Comparison of ENCODE assay signal across 27 cellular contexts in the genomic region with DNA sequence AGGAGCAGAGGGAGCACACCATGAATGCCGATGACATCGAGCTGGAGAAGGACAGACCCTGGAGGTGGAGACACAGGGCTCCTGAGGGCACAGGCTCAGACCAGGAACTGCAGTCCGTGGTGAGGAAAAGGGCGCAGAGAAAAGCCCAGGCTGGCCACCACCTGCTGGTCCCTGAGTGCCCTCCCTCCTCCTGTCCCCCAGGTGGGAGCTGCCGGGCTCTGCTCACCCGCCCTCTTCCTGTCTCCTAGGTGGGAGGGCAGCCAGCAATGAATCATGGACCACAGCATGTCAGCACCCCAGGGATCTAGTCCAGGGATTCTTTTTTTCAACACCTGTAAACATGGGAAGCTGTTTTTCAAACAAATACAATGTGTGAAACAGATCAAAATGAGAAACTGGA.
"Had no signal": no experiment of that assay in that cellular context is flagged by ENCODE, and none has a peak within 500 bp of the region (broad histone marks: within the 10 kb centered on the region; RNA-seq: fewer than 3 reads in every experiment).

No MANE protein-coding gene starts in this region.

- DNase-seq: effector CD8-positive, alpha-beta T cell; endodermal cell; foreskin fibroblast; gastrocnemius medialis; heart left ventricle; left cardiac atrium; mesendoderm; midbrain; naive thymus-derived CD8-positive, alpha-beta T cell; nephron progenitor cell; nucleus accumbens; stimulated activated CD4-positive, alpha-beta T cell treated with anti-CD3 and anti-CD28 coated beads, Interleukin-12 subunit alpha, Interleukin-12 subunit beta, amount 100 ng/mL, for 4 hours; stimulated activated CD4-positive, alpha-beta T cell treated with anti-CD3 and anti-CD28 coated beads, Interleukin-1b, Interleukin-23, amount 100 ng/mL, for 48 hours; stimulated activated CD4-positive, alpha-beta T cell treated with anti-CD3 and anti-CD28 coated beads, Interleukin-4, amount 100 ng/mL, for 1 hour; stimulated activated CD8-positive, alpha-beta memory T cell treated with anti-CD3 and anti-CD28 coated beads, Interleukin-4, amount 100 ng/mL, for 48 hours; stimulated activated naive CD4-positive, alpha-beta T cell treated with Interleukin-2 at 50 U/mL for 16 hours; stomach; thyroid gland; trophoblast cell had no signal

- H3K36me3 ChIP-seq: gastrocnemius medialis, heart left ventricle, left lung, prostate gland, right atrium auricular region, stomach, thyroid gland had no signal

- ATAC-seq: esophagus mucosa; gastrocnemius medialis; heart left ventricle; left cardiac atrium; left lung; naive thymus-derived CD8-positive, alpha-beta T cell; sciatic nerve had no signal

- H3K27ac ChIP-seq: epithelial cell of prostate, gastrocnemius medialis, heart left ventricle, hepatocyte, left lung, prostate gland, right atrium auricular region, stomach, thyroid gland had no signal

- H3K4me1 ChIP-seq: gastrocnemius medialis, heart left ventricle, left lung, prostate gland, right atrium auricular region, stomach, thyroid gland had no signal

- H3K9me3 ChIP-seq: prostate gland, thyroid gland had no signal

- H3K4me3 ChIP-seq: gastrocnemius medialis, heart left ventricle, hepatocyte, left lung, prostate gland, right atrium auricular region, smooth muscle cell, stomach, thyroid gland had no signal

- H3K27me3 ChIP-seq: gastrocnemius medialis, heart left ventricle, hepatocyte, left lung, right atrium auricular region, stomach, thyroid gland had no signal
